ENCODE assay signal across 13 cellular contexts in the genomic region with DNA sequence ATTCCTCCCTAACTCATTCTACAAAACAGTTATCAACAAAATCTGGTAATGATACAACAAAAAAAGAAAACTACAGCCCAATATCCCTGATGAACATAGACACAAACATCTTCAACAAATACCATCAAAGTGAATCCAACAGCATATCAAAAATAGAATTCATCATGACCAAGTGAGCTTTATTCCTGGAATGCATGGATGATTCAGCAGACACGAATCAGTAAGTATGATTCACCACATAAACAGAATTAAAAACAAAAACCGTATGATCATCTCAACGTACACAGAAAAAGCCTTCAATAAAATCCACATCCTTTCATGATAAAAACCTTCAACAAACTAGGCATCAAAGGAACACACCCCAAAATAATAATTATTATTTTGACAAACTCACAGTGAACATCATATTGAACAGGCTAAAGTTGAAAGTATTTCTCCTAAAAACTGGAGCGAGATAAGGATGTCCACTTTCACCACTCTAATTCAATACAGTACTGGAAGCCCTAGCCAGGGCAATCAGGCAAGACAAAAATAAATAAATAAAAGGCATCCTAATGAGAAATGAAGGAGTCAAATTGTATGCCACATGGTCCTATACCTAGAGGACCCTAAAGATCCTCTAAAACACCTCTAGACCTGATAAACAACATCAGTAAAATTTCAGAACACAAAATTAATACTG.
DNase-seq lines count a peak whose midpoint lies in the region; ATAC-seq, FAIRE-seq and TF ChIP-seq lines count a peak whose summit lies in the region.
"Had no signal": no experiment of that assay in that cellular context is flagged by ENCODE, and none has a peak within 500 bp of the region (broad histone marks: within the 10 kb centered on the region; RNA-seq: fewer than 3 reads in every experiment).

No MANE protein-coding gene starts in this region.

- FAIRE-seq in RCC 7860 (lab: Jason Lieb, UNC) (peak; percentile 80), endothelial cell of umbilical vein (lab: Jason Lieb, UNC) (peak; percentile 62)
- FAIRE-seq: GM12892 had no signal

- H3K27ac ChIP-seq in endothelial cell of umbilical vein (ENCODE audit: insufficient read depth, low read depth, low read length) = peak overlapping the region; percentile 49

- CTCF ChIA-PET in endothelial cell of umbilical vein (lab: Charles Lee) = interaction anchor here (0.8 to 1.7 kb wide), 4 partner anchors 9 to 301 kb away, joined by 3 to 6 read pairs (median 4); no protein-coding TSS in a partner anchor

- H3K27me3 Mint-ChIP-seq in osteocyte (ENCODE audit: unreplicated experiment) = no peaks in the 10 kb centered on the region
- H3K27me3 Mint-ChIP-seq: activated naive CD8-positive, alpha-beta T cell treated with anti-CD3 and anti-CD28 coated beads for 36 hours had no signal

- no peaks in the 10 kb centered on the region for H3K9me1 ChIP-seq in endothelial cell of umbilical vein (replicated peaks; ENCODE audit: control insufficient read depth, extremely low read depth, insufficient read depth, low read length)

- no peaks in the 10 kb centered on the region for H3K79me2 ChIP-seq in endothelial cell of umbilical vein (ENCODE audit: control insufficient read depth, insufficient read depth, low read length)

- no peaks in the 10 kb centered on the region for H3K27me3 ChIP-seq in endothelial cell of umbilical vein (ENCODE audit: control insufficient read depth in 2 of 2, insufficient read depth in 2 of 2, low read length in 2 of 2)

- no peak for TF ChIP-seq POLR2A in endothelial cell of umbilical vein (IDR thresholded peaks at IDR 0.05; ENCODE audit: low read depth, low read length)

- H3K36me3 Mint-ChIP-seq in osteocyte (ENCODE audit: unreplicated experiment) = peaks cover 2% of the 10 kb centered on the region
- H3K36me3 Mint-ChIP-seq: activated naive CD8-positive, alpha-beta T cell treated with anti-CD3 and anti-CD28 coated beads for 36 hours; naive thymus-derived CD8-positive, alpha-beta T cell had no signal

- no peak for TF ChIP-seq CTCF in endothelial cell of umbilical vein (IDR thresholded peaks at IDR 0.05; ENCODE audit: extremely low read depth in 1 of 2, insufficient read depth in 1 of 2, low read depth in 1 of 2, low read length in 2 of 2)
- no peak for TF ChIP-seq CTCF in osteocyte (IDR thresholded peaks at IDR 0.05)

- H2AFZ ChIP-seq in endothelial cell of umbilical vein (ENCODE audit: low read depth, low read length) = peak overlapping the region; percentile 62

- no peak for ATAC-seq in GM18868 (IDR thresholded peaks at IDR 0.05; ENCODE audit: unreplicated experiment)
- no peak for ATAC-seq in GM19455 (IDR thresholded peaks at IDR 0.05; ENCODE audit: unreplicated experiment)
- ATAC-seq: naive thymus-derived CD8-positive, alpha-beta T cell had no signal

- no peaks in the 10 kb centered on the region for H3K36me3 ChIP-seq in endothelial cell of umbilical vein (ENCODE audit: control insufficient read depth in 2 of 2, extremely low read depth in 1 of 2, insufficient read depth in 2 of 2, low read length in 2 of 2)

- H3K4me2 ChIP-seq in endothelial cell of umbilical vein (ENCODE audit: insufficient read depth, low read length) = peak overlapping the region; percentile 65

- H3K4me1 Mint-ChIP-seq in osteocyte (ENCODE audit: unreplicated experiment) = peaks cover 48% of the 10 kb centered on the region
- H3K4me1 Mint-ChIP-seq: activated naive CD8-positive, alpha-beta T cell treated with anti-CD3 and anti-CD28 coated beads for 36 hours had no signal

- dilution Hi-C loops in endothelial cell of umbilical vein (cut with MboI; ENCODE audit: extremely low pct_ligation_motif_present, low sequenced_read_pairs) = no loop called here

- H3K9ac ChIP-seq in endothelial cell of umbilical vein (replicated peaks; ENCODE audit: extremely low read depth, insufficient read depth, low read length) = peak overlapping the region; percentile 16

- H3K9me3 Mint-ChIP-seq in osteocyte (ENCODE audit: unreplicated experiment) = peaks cover 17% of the 10 kb centered on the region
- H3K9me3 Mint-ChIP-seq: activated naive CD8-positive, alpha-beta T cell treated with anti-CD3 and anti-CD28 coated beads for 36 hours had no signal

- intact Hi-C loops in endothelial cell of umbilical vein (cut with micrococcal nuclease) = no loop called here
- intact Hi-C loops in posterior vena cava (cut with DNase I) = no loop called here

- in situ Hi-C loops in Caki2 (cut with HindIII; ENCODE audit: low pct_unique_long_range_greater_than_20kb, low sequenced_read_pairs) = no loop called here

- H3K27ac Mint-ChIP-seq in osteocyte (ENCODE audit: unreplicated experiment) = peak overlapping the region; percentile 79
- H3K27ac Mint-ChIP-seq: activated naive CD8-positive, alpha-beta T cell treated with anti-CD3 and anti-CD28 coated beads for 36 hours; naive thymus-derived CD8-positive, alpha-beta T cell had no signal

- no TSS peak for BruUV-seq in endothelial cell of umbilical vein (replicated peaks; lab: Mats Ljungman, UMichigan)

- POLR2A ChIA-PET in endothelial cell of umbilical vein (lab: Charles Lee) = no interaction called here

- no peak overlapping the region for H3K4me3 ChIP-seq in endothelial cell of umbilical vein (replicated peaks in 1 of 3; ENCODE audit: insufficient read depth in 1 of 3, low read depth in 1 of 3, low read length in 3 of 3)

- H3K4me1 ChIP-seq in endothelial cell of umbilical vein (ENCODE audit: control insufficient read depth, extremely low read depth, insufficient read depth, low read length) = peaks cover 6% of the 10 kb centered on the region

- no peaks in the 10 kb centered on the region for H4K20me1 ChIP-seq in endothelial cell of umbilical vein (replicated peaks; ENCODE audit: control insufficient read depth, extremely low read depth, insufficient read depth, low read length)

- H3K9me3 ChIP-seq in endothelial cell of umbilical vein (replicated peaks; ENCODE audit: control insufficient read depth, insufficient read depth, low read length) = no peaks in the 10 kb centered on the region

- DNase-seq in Caki2 (ENCODE audit: low read depth) = peak; percentile 55
- peak; percentile 57 for DNase-seq in RCC 7860 (ENCODE audit: low spot score)
- peak; percentile 62 for DNase-seq in endothelial cell of umbilical vein (ENCODE audit: low read depth, low spot score)
- no peak for DNase-seq in osteocyte (ENCODE audit: extremely low spot score, unreplicated experiment)
- no peak for DNase-seq in activated CD4-positive, CD25-positive, alpha-beta regulatory T cell (lab: John Stamatoyannopoulos, UW)
- no peak for DNase-seq in posterior vena cava (ENCODE audit: low spot score)
- DNase-seq: activated naive CD8-positive, alpha-beta T cell treated with anti-CD3 and anti-CD28 coated beads for 36 hours; effector CD4-positive, alpha-beta T cell; naive thymus-derived CD8-positive, alpha-beta T cell; NCI-H1417 had no signal

- peak overlapping the region; percentile 1 for H3K4me3 Mint-ChIP-seq in osteocyte (ENCODE audit: unreplicated experiment)
- H3K4me3 Mint-ChIP-seq: activated naive CD8-positive, alpha-beta T cell treated with anti-CD3 and anti-CD28 coated beads for 36 hours; naive thymus-derived CD8-positive, alpha-beta T cell had no signal

TF ChIP-seq in endothelial cell of umbilical vein, 7 proteins besides CTCF, POLR2A, EP300 and RAD21:
- peak; percentile 97 for TF ChIP-seq FOS (IDR thresholded peaks at IDR 0.05; ENCODE audit: borderline replicate concordance, insufficient read depth, low read length)
- TF ChIP-seq JUN (IDR thresholded peaks at IDR 0.05; ENCODE audit: borderline replicate concordance, insufficient read depth, insufficient read length, low read depth) = peak; percentile 77
- no peak for TF ChIP-seq GATA2 (IDR thresholded peaks at IDR 0.05; ENCODE audit: insufficient read depth, insufficient read length, low read depth, low read length)

Comparison
In these comparisons a context has a peak if more than half of its experiments do, and no peak if none do; other contexts are left out.
1. DNase-seq: peak in Caki2 (single experiment), RCC 7860 (single experiment) and endothelial cell of umbilical vein (single experiment); none in osteocyte (single experiment), activated CD4-positive, CD25-positive, alpha-beta regulatory T cell (0 of 4) and posterior vena cava (single experiment).